Comparison of ENCODE assay signal across 1 cellular context in genomic region chr19:12293771-12294307, GRCh38.
TF ChIP-seq lines count a peak whose summit lies in the region.

No MANE protein-coding gene starts in this region.

TF ChIP-seq in HEK293, 187 proteins besides CTCF, POLR2A, EP300 and RAD21 (continued from another document):
- TF ChIP-seq PRDM10 (tag by site-specific recombination; IDR thresholded peaks at IDR 0.05) (no peak), GLIS2 (tag by site-specific recombination; IDR thresholded peaks at IDR 0.05) (peak; percentile 49; the same call in 1 of the 2 replicates), ZNF654 (tag by site-specific recombination; IDR thresholded peaks at IDR 0.05; ENCODE audit: low read depth) (no peak), KLF8 (tag by site-specific recombination; IDR thresholded peaks at IDR 0.05) (no peak), ZNF791 (tag by site-specific recombination; IDR thresholded peaks at IDR 0.05) (no peak), ZNF621 (tag by site-specific recombination; IDR thresholded peaks at IDR 0.05) (no peak), SP3 (tag by site-specific recombination; IDR thresholded peaks at IDR 0.05) (0 out of 2 replicates have a peak, but pooled peaks have one; percentile 27), HIC1 (tag by site-specific recombination; IDR thresholded peaks at IDR 0.05) (no peak), ZNF629 (tag by site-specific recombination; IDR thresholded peaks at IDR 0.05) (no peak), ZNF140 (tag by site-specific recombination; IDR thresholded peaks at IDR 0.05) (no peak), ZBTB17 (tag by site-specific recombination; IDR thresholded peaks at IDR 0.05) (peak; percentile 74), ELK4 (IDR thresholded peaks at IDR 0.05; ENCODE audit: borderline replicate concordance, low read depth, low read length) (no peak), ZNF2 (tag by site-specific recombination; IDR thresholded peaks at IDR 0.05) (no peak), ZEB2 (tag by site-specific recombination; IDR thresholded peaks at IDR 0.05) (no peak), ZNF26 (tag by site-specific recombination; IDR thresholded peaks at IDR 0.05) (no peak), ZNF792 (tag by site-specific recombination; IDR thresholded peaks at IDR 0.05) (no peak), ZNF37A (tag by site-specific recombination; IDR thresholded peaks at IDR 0.05) (no peak), INSM2 (tag by site-specific recombination; IDR thresholded peaks at IDR 0.05) (no peak), OSR2 (tag by site-specific recombination; IDR thresholded peaks at IDR 0.05) (no peak), ZNF239 (tag by site-specific recombination; IDR thresholded peaks at IDR 0.05) (no peak), ZNF202 (tag by site-specific recombination; IDR thresholded peaks at IDR 0.05; ENCODE audit: borderline replicate concordance) (no peak)
